1 cellular context compared by ENCODE assay signal in genomic region chr22:28030442-28030841, GRCh38.
TF ChIP-seq lines count a peak whose summit lies in the region.

No MANE protein-coding gene starts in this region.

TF ChIP-seq in IMR-90, 13 proteins besides CTCF, POLR2A, EP300 and RAD21 (continued from another document):
- no peak for TF ChIP-seq MAZ (IDR thresholded peaks at IDR 0.05; ENCODE audit: borderline replicate concordance, low read depth, low read length)
TF ChIP-seq in IMR-90: peak in this region for 0.
